1 cellular context compared by ENCODE assay signal in the genomic region with DNA sequence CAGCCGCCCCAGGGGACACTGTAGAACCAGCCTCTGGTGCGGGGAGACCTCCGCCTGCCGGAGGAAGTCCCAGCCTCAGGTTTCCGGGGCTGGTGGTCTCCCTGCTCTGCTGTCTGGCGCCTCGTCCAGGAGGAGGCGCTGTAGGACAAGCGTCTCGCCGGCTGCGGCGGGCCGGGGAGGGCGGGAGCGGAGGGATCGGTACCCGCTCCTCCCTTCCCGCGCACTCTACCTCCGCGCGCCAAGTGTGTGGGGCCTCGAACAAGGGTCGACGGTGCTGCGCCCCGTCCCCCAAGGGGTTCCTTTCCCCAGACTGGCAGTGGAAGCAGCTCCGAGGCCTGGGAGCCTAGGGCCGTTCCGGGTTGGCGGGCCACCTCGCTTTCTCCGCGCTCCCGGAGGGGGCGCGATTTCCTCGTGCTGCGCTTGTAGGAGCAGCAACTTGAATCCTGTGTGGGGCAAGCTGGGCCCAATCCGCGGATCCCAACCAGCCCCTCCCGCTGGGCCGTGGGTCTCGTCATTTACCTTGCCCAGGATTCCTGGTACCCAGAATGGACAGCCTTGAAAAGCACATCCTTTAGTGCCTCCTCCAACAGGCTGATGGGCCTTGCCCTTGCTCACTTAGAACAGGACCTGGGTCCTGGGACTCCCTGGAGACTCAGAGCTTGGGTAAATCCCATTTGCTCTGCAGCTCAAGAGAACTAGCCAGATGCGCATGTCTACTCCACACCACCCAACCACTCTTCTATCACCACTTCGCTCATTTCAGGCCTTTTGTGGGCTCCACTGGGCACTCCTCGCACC.
A peak's percentile ranks its signal among the peaks of the same experiment; 100 is the strongest.
TF ChIP-seq lines count a peak whose summit lies in the region.

No MANE protein-coding gene starts in this region.

TF ChIP-seq in HepG2, 621 proteins besides CTCF, POLR2A, EP300 and RAD21 (continued from another document and continues in another):
- TF ChIP-seq, protein P1, sequence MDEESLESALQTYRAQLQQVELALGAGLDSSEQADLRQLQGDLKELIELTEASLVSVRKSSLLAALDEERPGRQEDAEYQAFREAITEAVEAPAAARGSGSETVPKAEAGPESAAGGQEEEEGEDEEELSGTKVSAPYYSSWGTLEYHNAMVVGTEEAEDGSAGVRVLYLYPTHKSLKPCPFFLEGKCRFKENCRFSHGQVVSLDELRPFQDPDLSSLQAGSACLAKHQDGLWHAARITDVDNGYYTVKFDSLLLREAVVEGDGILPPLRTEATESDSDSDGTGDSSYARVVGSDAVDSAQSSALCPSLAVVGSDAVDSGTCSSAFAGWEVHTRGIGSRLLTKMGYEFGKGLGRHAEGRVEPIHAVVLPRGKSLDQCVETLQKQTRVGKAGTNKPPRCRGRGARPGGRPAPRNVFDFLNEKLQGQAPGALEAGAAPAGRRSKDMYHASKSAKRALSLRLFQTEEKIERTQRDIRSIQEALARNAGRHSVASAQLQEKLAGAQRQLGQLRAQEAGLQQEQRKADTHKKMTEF (CRISPR knock-in tag; IDR thresholded peaks at IDR 0.05), result peak; percentile 82
- TF ChIP-seq GLI4 (CRISPR knock-in tag; IDR thresholded peaks at IDR 0.05; ENCODE audit: borderline replicate concordance) (no peak), ZBTB8A (CRISPR knock-in tag; IDR thresholded peaks at IDR 0.05; ENCODE audit: borderline replicate concordance, low read depth) (no peak), PRDM4 (CRISPR knock-in tag; IDR thresholded peaks at IDR 0.05; ENCODE audit: borderline replicate concordance) (no peak), KLF6 (CRISPR knock-in tag; IDR thresholded peaks at IDR 0.05) (peak; percentile 25; the same call in 1 of the 2 replicates), ZNF720 (CRISPR knock-in tag; IDR thresholded peaks at IDR 0.05) (0 out of 2 replicates have a peak, but pooled peaks have one; percentile 80), RFX5 (IDR thresholded peaks at IDR 0.05; ENCODE audit: low read depth, low read length) (no peak), FOXJ3 (CRISPR knock-in tag; IDR thresholded peaks at IDR 0.05; ENCODE audit: borderline replicate concordance) (no peak; the same call in 1 of the 2 replicates), SRSF1 (optimal IDR thresholded peaks at IDR 0.05; ENCODE audit: low read depth, low read length) (peak; percentile 59), SP140L (CRISPR knock-in tag; IDR thresholded peaks at IDR 0.05; ENCODE audit: borderline replicate concordance) (no peak), PHF8 (CRISPR knock-in tag; IDR thresholded peaks at IDR 0.05) (peak; percentile 74), PRMT3 (CRISPR knock-in tag; IDR thresholded peaks at IDR 0.05; ENCODE audit: borderline replicate concordance, low read depth) (peak; percentile 57; the same call in 1 of the 2 replicates), FOSL2 (CRISPR knock-in tag; IDR thresholded peaks at IDR 0.05) (peak; percentile 49), IKZF4 (CRISPR knock-in tag; IDR thresholded peaks at IDR 0.05; ENCODE audit: borderline replicate concordance, low read depth, not compliant biosample characterization) (peak; percentile 96), SMAD9 (CRISPR knock-in tag; IDR thresholded peaks at IDR 0.05) (0 out of 2 replicates have a peak, but pooled peaks have one; percentile 55), SMARCE1 (IDR thresholded peaks at IDR 0.05; ENCODE audit: borderline replicate concordance) (no peak), ZNF546 (CRISPR knock-in tag; conservative IDR thresholded peaks at IDR 0.05) (0 out of 2 replicates have a peak, but pooled peaks have one; percentile 51), ZBTB2 (CRISPR knock-in tag; IDR thresholded peaks at IDR 0.05; ENCODE audit: low read depth) (no peak), PHB2 (IDR thresholded peaks at IDR 0.05; ENCODE audit: partially characterized antibody) (no peak), KLF16 (CRISPR knock-in tag; IDR thresholded peaks at IDR 0.05) (peak in 1 of 2 experiments; percentile 58; a peak in 1 of 4 replicates), KAT8 (CRISPR knock-in tag; IDR thresholded peaks at IDR 0.05) (peak; percentile 77), ZNF44 (CRISPR knock-in tag; IDR thresholded peaks at IDR 0.05) (peak; percentile 47; the same call in 1 of the 2 replicates), ZNF782 (CRISPR knock-in tag; IDR thresholded peaks at IDR 0.05; ENCODE audit: borderline replicate concordance) (peak; percentile 66; the same call in 1 of the 2 replicates), KDM5A (IDR thresholded peaks at IDR 0.05; ENCODE audit: borderline replicate concordance, low read length) (no peak), FOXA1 (IDR thresholded peaks at IDR 0.05) (no peak), FOXA1 (CRISPR knock-in tag; IDR thresholded peaks at IDR 0.05) (no peak; the same call in 1 of the 2 replicates), MED1 (CRISPR knock-in tag; IDR thresholded peaks at IDR 0.05) (0 out of 2 replicates have a peak, but pooled peaks have one; percentile 14), TFAP4 (IDR thresholded peaks at IDR 0.05; ENCODE audit: borderline replicate concordance, low read depth) (no peak), ZNF333 (CRISPR knock-in tag; IDR thresholded peaks at IDR 0.05; ENCODE audit: borderline replicate concordance) (no peak), CBX2 (IDR thresholded peaks at IDR 0.05; ENCODE audit: low read depth, low read length) (no peak), CBX2 (CRISPR knock-in tag; IDR thresholded peaks at IDR 0.05; ENCODE audit: low read depth) (peak; percentile 80; the same call in 1 of the 2 replicates), ZNF18 (CRISPR knock-in tag; IDR thresholded peaks at IDR 0.05; ENCODE audit: insufficient replicate concordance) (peak; percentile 71), ZNF670 (CRISPR knock-in tag; IDR thresholded peaks at IDR 0.05; ENCODE audit: borderline replicate concordance) (no peak), ZNF773 (CRISPR knock-in tag; IDR thresholded peaks at IDR 0.05; ENCODE audit: borderline replicate concordance) (no peak), ZSCAN20 (CRISPR knock-in tag; IDR thresholded peaks at IDR 0.05; ENCODE audit: borderline replicate concordance) (no peak), ZNF652 (CRISPR knock-in tag; IDR thresholded peaks at IDR 0.05; ENCODE audit: borderline replicate concordance, low read depth) (no peak), TBX2 (CRISPR knock-in tag; IDR thresholded peaks at IDR 0.05; ENCODE audit: borderline replicate concordance) (peak; percentile 88)
- TF ChIP-seq, protein P2, sequence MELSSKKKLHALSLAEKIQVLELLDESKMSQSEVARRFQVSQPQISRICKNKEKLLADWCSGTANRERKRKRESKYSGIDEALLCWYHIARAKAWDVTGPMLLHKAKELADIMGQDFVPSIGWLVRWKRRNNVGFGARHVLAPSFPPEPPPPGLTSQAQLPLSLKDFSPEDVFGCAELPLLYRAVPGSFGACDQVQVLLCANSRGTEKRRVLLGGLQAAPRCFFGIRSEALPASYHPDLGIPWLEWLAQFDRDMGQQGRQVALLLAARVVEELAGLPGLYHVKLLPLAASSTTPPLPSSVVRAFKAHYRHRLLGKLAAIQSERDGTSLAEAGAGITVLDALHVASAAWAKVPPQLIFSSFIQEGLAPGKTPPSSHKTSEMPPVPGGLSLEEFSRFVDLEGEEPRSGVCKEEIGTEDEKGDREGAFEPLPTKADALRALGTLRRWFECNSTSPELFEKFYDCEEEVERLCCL (CRISPR knock-in tag; IDR thresholded peaks at IDR 0.05; ENCODE audit: borderline replicate concordance), result no peak
- TF ChIP-seq, protein P3, sequence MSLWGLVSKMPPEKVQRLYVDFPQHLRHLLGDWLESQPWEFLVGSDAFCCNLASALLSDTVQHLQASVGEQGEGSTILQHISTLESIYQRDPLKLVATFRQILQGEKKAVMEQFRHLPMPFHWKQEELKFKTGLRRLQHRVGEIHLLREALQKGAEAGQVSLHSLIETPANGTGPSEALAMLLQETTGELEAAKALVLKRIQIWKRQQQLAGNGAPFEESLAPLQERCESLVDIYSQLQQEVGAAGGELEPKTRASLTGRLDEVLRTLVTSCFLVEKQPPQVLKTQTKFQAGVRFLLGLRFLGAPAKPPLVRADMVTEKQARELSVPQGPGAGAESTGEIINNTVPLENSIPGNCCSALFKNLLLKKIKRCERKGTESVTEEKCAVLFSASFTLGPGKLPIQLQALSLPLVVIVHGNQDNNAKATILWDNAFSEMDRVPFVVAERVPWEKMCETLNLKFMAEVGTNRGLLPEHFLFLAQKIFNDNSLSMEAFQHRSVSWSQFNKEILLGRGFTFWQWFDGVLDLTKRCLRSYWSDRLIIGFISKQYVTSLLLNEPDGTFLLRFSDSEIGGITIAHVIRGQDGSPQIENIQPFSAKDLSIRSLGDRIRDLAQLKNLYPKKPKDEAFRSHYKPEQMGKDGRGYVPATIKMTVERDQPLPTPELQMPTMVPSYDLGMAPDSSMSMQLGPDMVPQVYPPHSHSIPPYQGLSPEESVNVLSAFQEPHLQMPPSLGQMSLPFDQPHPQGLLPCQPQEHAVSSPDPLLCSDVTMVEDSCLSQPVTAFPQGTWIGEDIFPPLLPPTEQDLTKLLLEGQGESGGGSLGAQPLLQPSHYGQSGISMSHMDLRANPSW (CRISPR knock-in tag; IDR thresholded peaks at IDR 0.05; ENCODE audit: borderline replicate concordance), result no peak
- TF ChIP-seq, protein P4, sequence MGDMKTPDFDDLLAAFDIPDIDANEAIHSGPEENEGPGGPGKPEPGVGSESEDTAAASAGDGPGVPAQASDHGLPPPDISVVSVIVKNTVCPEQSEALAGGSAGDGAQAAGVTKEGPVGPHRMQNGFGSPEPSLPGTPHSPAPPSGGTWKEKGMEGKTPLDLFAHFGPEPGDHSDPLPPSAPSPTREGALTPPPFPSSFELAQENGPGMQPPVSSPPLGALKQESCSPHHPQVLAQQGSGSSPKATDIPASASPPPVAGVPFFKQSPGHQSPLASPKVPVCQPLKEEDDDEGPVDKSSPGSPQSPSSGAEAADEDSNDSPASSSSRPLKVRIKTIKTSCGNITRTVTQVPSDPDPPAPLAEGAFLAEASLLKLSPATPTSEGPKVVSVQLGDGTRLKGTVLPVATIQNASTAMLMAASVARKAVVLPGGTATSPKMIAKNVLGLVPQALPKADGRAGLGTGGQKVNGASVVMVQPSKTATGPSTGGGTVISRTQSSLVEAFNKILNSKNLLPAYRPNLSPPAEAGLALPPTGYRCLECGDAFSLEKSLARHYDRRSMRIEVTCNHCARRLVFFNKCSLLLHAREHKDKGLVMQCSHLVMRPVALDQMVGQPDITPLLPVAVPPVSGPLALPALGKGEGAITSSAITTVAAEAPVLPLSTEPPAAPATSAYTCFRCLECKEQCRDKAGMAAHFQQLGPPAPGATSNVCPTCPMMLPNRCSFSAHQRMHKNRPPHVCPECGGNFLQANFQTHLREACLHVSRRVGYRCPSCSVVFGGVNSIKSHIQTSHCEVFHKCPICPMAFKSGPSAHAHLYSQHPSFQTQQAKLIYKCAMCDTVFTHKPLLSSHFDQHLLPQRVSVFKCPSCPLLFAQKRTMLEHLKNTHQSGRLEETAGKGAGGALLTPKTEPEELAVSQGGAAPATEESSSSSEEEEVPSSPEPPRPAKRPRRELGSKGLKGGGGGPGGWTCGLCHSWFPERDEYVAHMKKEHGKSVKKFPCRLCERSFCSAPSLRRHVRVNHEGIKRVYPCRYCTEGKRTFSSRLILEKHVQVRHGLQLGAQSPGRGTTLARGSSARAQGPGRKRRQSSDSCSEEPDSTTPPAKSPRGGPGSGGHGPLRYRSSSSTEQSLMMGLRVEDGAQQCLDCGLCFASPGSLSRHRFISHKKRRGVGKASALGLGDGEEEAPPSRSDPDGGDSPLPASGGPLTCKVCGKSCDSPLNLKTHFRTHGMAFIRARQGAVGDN (CRISPR knock-in tag; IDR thresholded peaks at IDR 0.05), result peak; percentile 91
- TF ChIP-seq, protein P5, sequence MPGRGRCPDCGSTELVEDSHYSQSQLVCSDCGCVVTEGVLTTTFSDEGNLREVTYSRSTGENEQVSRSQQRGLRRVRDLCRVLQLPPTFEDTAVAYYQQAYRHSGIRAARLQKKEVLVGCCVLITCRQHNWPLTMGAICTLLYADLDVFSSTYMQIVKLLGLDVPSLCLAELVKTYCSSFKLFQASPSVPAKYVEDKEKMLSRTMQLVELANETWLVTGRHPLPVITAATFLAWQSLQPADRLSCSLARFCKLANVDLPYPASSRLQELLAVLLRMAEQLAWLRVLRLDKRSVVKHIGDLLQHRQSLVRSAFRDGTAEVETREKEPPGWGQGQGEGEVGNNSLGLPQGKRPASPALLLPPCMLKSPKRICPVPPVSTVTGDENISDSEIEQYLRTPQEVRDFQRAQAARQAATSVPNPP (CRISPR knock-in tag; IDR thresholded peaks at IDR 0.05), result peak; percentile 51
